In genomic region chr11:130874396-130874795, GRCh38 we compare ENCODE assay signal across 19 cellular contexts. TPM values are rescaled to one million over a fixed set of nuclear protein-coding genes. Genes with fewer than 3 reads are reported as not detected.
DNase-seq lines count a peak whose midpoint lies in the region; ATAC-seq and TF ChIP-seq lines count a peak whose summit lies in the region.
"Had no signal": no experiment of that assay in that cellular context is flagged by ENCODE, and none has a peak within 500 bp of the region (broad histone marks: within the 10 kb centered on the region; RNA-seq: fewer than 3 reads in every experiment).

No MANE protein-coding gene starts in this region.

- H3K4me2 ChIP-seq in GM23248 (ENCODE audit: unreplicated experiment) (no peak overlapping the region), skeletal muscle satellite cell (ENCODE audit: low read length) (no peak overlapping the region), Karpas-422 (ENCODE audit: low read depth, low read length, poor library complexity, severe bottlenecking) (no peak overlapping the region)
- H3K4me2 ChIP-seq: BLaER1 had no signal

- H3K27ac Mint-ChIP-seq in activated T-helper 17 cell treated with anti-CD3 and anti-CD28 coated beads, Interleukin-2, amount 50 U/mL, for 72 hours: peak overlapping the region; percentile 29
- H3K27ac Mint-ChIP-seq in Caco-2 (ENCODE audit: unreplicated experiment): no peak overlapping the region
- H3K27ac Mint-ChIP-seq: activated CD4-positive, alpha-beta T cell treated with anti-CD3 and anti-CD28 coated beads, Interleukin-2, amount 10 ng/mL, durations not matched to agents 24 days and 14 days; activated naive CD8-positive, alpha-beta T cell; stimulated activated naive B cell treated with anti-CD40 and anti-IgM and Interleukin-4, amounts not matched to agents 10 μg/mL and 1 μg/mL and 100 μg/mL, for 72 hours had no signal

- 31 to 40% methylated on average over 1 of the region's 1 CpG for WGBS in GM23248 (ENCODE audit: low coverage in 1 of 2, low lambda C conversion rate in 2 of 2, missing lambda C conversion rate in 2 of 2), 2 experiments

- no TSS peak for BruUV-seq in Caco-2 (replicated peaks; lab: Mats Ljungman, UMichigan)

- H3K27me3 ChIP-seq in GM23248 (replicated peaks; ENCODE audit: insufficient read depth): no peaks in the 10 kb centered on the region
- H3K27me3 ChIP-seq in skeletal muscle satellite cell (ENCODE audit: control insufficient read depth, insufficient read depth, low read length): no peaks in the 10 kb centered on the region
- no peaks in the 10 kb centered on the region for H3K27me3 ChIP-seq in Karpas-422 (ENCODE audit: low read length)
- H3K27me3 ChIP-seq in HAP-1 (ENCODE audit: low read depth): no peaks in the 10 kb centered on the region
- no peaks in the 10 kb centered on the region for H3K27me3 ChIP-seq in Caco-2 (replicated peaks; ENCODE audit: control insufficient read depth, insufficient read depth, low read length)
- H3K27me3 ChIP-seq: BLaER1, pancreas had no signal

- H3K4me1 ChIP-seq in GM23248 (ENCODE audit: insufficient read depth) (peaks cover 40% of the 10 kb centered on the region), skeletal muscle satellite cell (ENCODE audit: control insufficient read depth, insufficient read depth, low read length) (peaks cover 39% of the 10 kb centered on the region), Karpas-422 (ENCODE audit: low read length) (no peaks in the 10 kb centered on the region), HAP-1 (no peaks in the 10 kb centered on the region), Caco-2 (no peaks in the 10 kb centered on the region)
- H3K4me1 ChIP-seq: BLaER1, pancreas had no signal

- peak; percentile 48 for ATAC-seq in activated T-helper 17 cell treated with anti-CD3 and anti-CD28 coated beads, Interleukin-2, amount 50 U/mL, for 72 hours (replicated peaks)
- ATAC-seq: pancreas; stimulated activated naive B cell treated with anti-CD40 and anti-IgM and Interleukin-4, amounts not matched to agents 10 μg/mL and 1 μg/mL and 100 μg/mL, for 72 hours had no signal

- no peaks in the 10 kb centered on the region for H3K4me1 Mint-ChIP-seq in activated T-helper 17 cell treated with anti-CD3 and anti-CD28 coated beads, Interleukin-2, amount 50 U/mL, for 72 hours
- no peaks in the 10 kb centered on the region for H3K4me1 Mint-ChIP-seq in Caco-2 (ENCODE audit: low read depth, unreplicated experiment)
- H3K4me1 Mint-ChIP-seq: activated CD4-positive, alpha-beta T cell treated with anti-CD3 and anti-CD28 coated beads, Interleukin-2, amount 10 ng/mL, durations not matched to agents 24 days and 14 days; stimulated activated naive B cell treated with anti-CD40 and anti-IgM and Interleukin-4, amounts not matched to agents 10 μg/mL and 1 μg/mL and 100 μg/mL, for 72 hours had no signal

- no peak overlapping the region for H3K4me3 Mint-ChIP-seq in activated T-helper 17 cell treated with anti-CD3 and anti-CD28 coated beads, Interleukin-2, amount 50 U/mL, for 72 hours
- no peak overlapping the region for H3K4me3 Mint-ChIP-seq in Caco-2 (ENCODE audit: unreplicated experiment)
- H3K4me3 Mint-ChIP-seq: activated CD4-positive, alpha-beta T cell treated with anti-CD3 and anti-CD28 coated beads, Interleukin-2, amount 10 ng/mL, durations not matched to agents 24 days and 14 days; activated naive CD8-positive, alpha-beta T cell; stimulated activated naive B cell treated with anti-CD40 and anti-IgM and Interleukin-4, amounts not matched to agents 10 μg/mL and 1 μg/mL and 100 μg/mL, for 72 hours had no signal

- no peaks in the 10 kb centered on the region for H3K27me3 Mint-ChIP-seq in activated T-helper 17 cell treated with anti-CD3 and anti-CD28 coated beads, Interleukin-2, amount 50 U/mL, for 72 hours
- no peaks in the 10 kb centered on the region for H3K27me3 Mint-ChIP-seq in Caco-2 (ENCODE audit: insufficient read depth, unreplicated experiment)
- H3K27me3 Mint-ChIP-seq: activated CD4-positive, alpha-beta T cell treated with anti-CD3 and anti-CD28 coated beads, Interleukin-2, amount 10 ng/mL, durations not matched to agents 24 days and 14 days; activated naive CD8-positive, alpha-beta T cell; stimulated activated naive B cell treated with anti-CD40 and anti-IgM and Interleukin-4, amounts not matched to agents 10 μg/mL and 1 μg/mL and 100 μg/mL, for 72 hours had no signal

- intact Hi-C loops in Caco-2 (cut with micrococcal nuclease; ENCODE audit: unreplicated experiment): no loop called here

- no peaks in the 10 kb centered on the region for H3K9me3 Mint-ChIP-seq in activated T-helper 17 cell treated with anti-CD3 and anti-CD28 coated beads, Interleukin-2, amount 50 U/mL, for 72 hours
- no peaks in the 10 kb centered on the region for H3K9me3 Mint-ChIP-seq in Caco-2 (ENCODE audit: unreplicated experiment)
- H3K9me3 Mint-ChIP-seq: activated CD4-positive, alpha-beta T cell treated with anti-CD3 and anti-CD28 coated beads, Interleukin-2, amount 10 ng/mL, durations not matched to agents 24 days and 14 days; stimulated activated naive B cell treated with anti-CD40 and anti-IgM and Interleukin-4, amounts not matched to agents 10 μg/mL and 1 μg/mL and 100 μg/mL, for 72 hours had no signal

- H2AFZ ChIP-seq in GM23248 (no peak overlapping the region), Karpas-422 (ENCODE audit: low read length) (no peak overlapping the region)

- no peaks in the 10 kb centered on the region for H3K9me3 ChIP-seq in GM23248 (ENCODE audit: low read depth)
- H3K9me3 ChIP-seq in skeletal muscle satellite cell (replicated peaks; ENCODE audit: low read length): no peaks in the 10 kb centered on the region
- no peaks in the 10 kb centered on the region for H3K9me3 ChIP-seq in Karpas-422 (ENCODE audit: low read length)
- no peaks in the 10 kb centered on the region for H3K9me3 ChIP-seq in HAP-1
- H3K9me3 ChIP-seq in Caco-2: no peaks in the 10 kb centered on the region
- H3K9me3 ChIP-seq: BLaER1, pancreas had no signal

- H3K4me3 ChIP-seq in GM23248 (no peak overlapping the region), fibroblast of pulmonary artery (replicated peaks; ENCODE audit: low read depth, low read length) (no peak overlapping the region), skeletal muscle satellite cell (ENCODE audit: low read length) (no peak overlapping the region), Karpas-422 (ENCODE audit: low read length) (no peak overlapping the region), HAP-1 (no peak overlapping the region), Caco-2 (ENCODE audit: low read depth, low read length) (no peak overlapping the region)
- H3K4me3 ChIP-seq: BLaER1, pancreas, skin epidermis had no signal

- H3K9ac ChIP-seq in GM23248 (peak overlapping the region; percentile 59), skeletal muscle satellite cell (ENCODE audit: low read depth, low read length) (peak overlapping the region; percentile 29), Karpas-422 (ENCODE audit: low read length) (no peak overlapping the region)
- H3K9ac ChIP-seq: BLaER1 had no signal

- CTCF ChIA-PET in Caco-2 (lab: Charles Lee): no interaction called here

- TF ChIP-seq CTCF in fibroblast of pulmonary artery (IDR thresholded peaks at IDR 0.05; ENCODE audit: low read length, missing control alignments) (no peak), Caco-2 (IDR thresholded peaks at IDR 0.05; ENCODE audit: insufficient read depth in 1 of 2, low read depth in 1 of 2, low read length in 1 of 2, severe bottlenecking in 1 of 2, unreplicated experiment in 1 of 2) (no peak)

- peaks cover 95% of the 10 kb centered on the region for H3K36me3 Mint-ChIP-seq in activated T-helper 17 cell treated with anti-CD3 and anti-CD28 coated beads, Interleukin-2, amount 50 U/mL, for 72 hours (ENCODE audit: low read depth)
- peaks cover 33% of the 10 kb centered on the region for H3K36me3 Mint-ChIP-seq in Caco-2 (ENCODE audit: insufficient read depth, unreplicated experiment)

- no peaks in the 10 kb centered on the region for H3K79me2 ChIP-seq in GM23248 (ENCODE audit: insufficient read depth)
- no peaks in the 10 kb centered on the region for H3K79me2 ChIP-seq in Karpas-422 (ENCODE audit: low read length)

- H3K27ac ChIP-seq in GM23248: peak overlapping the region; percentile 89
- no peak overlapping the region for H3K27ac ChIP-seq in Karpas-422 (ENCODE audit: low read length)
- H3K27ac ChIP-seq: BLaER1, pancreas had no signal

- DNase-seq in GM23248 (peak; percentile 73), fibroblast of pulmonary artery (ENCODE audit: low read depth) (peak; percentile 27), DMS79 treated with DMSO at 0.1 percent for 48 hours (lab: John Stamatoyannopoulos, UW) (no peak), Karpas-422 (no peak), HAP-1 (ENCODE audit: low spot score in 2 of 2) (no peak), Caco-2 (no peak)
- DNase-seq: activated CD4-positive, alpha-beta T cell treated with anti-CD3 and anti-CD28 coated beads, Interleukin-2, amount 10 ng/mL, durations not matched to agents 24 days and 14 days; DMS 273 treated with DMSO at 0.1 percent for 48 hours; glutamatergic neuron; NCI-H1105; pancreas; SHP77 treated with DMSO at 0.1 percent for 48 hours; stimulated activated naive B cell treated with anti-CD40 and anti-IgM and Interleukin-4, amounts not matched to agents 10 μg/mL and 1 μg/mL and 100 μg/mL, for 72 hours; T-helper 9 cell had no signal

- H3F3A ChIP-seq in GM23248 (ENCODE audit: insufficient read depth): peaks cover 53% of the 10 kb centered on the region

- in situ Hi-C loops in GM23248 (cut with MboI) (no loop called here), HAP-1 (cut with MboI; ENCODE audit: low sequenced_read_pairs) (no loop called here)

- H4K20me1 ChIP-seq in GM23248 (ENCODE audit: insufficient read depth) (no peaks in the 10 kb centered on the region), Karpas-422 (ENCODE audit: insufficient read depth, low read depth, low read length) (no peaks in the 10 kb centered on the region)
- H4K20me1 ChIP-seq: BLaER1 had no signal

- peaks cover 26% of the 10 kb centered on the region for H3K36me3 ChIP-seq in GM23248 (ENCODE audit: low read depth)
- peaks cover 67% of the 10 kb centered on the region for H3K36me3 ChIP-seq in skeletal muscle satellite cell (ENCODE audit: insufficient read depth, low read length)
- H3K36me3 ChIP-seq in Karpas-422 (ENCODE audit: insufficient read depth, low read length): no peaks in the 10 kb centered on the region
- no peaks in the 10 kb centered on the region for H3K36me3 ChIP-seq in HAP-1 (replicated peaks)
- peaks cover 10% of the 10 kb centered on the region for H3K36me3 ChIP-seq in Caco-2 (ENCODE audit: control insufficient read depth, insufficient read depth, low read length)

- no peaks in the 10 kb centered on the region for H3K9me2 ChIP-seq in GM23248 (ENCODE audit: insufficient read depth)
- no peaks in the 10 kb centered on the region for H3K9me2 ChIP-seq in Karpas-422 (replicated peaks; ENCODE audit: insufficient read depth, low read length)

- POLR2A ChIA-PET in Caco-2 (lab: Charles Lee): no interaction called here

RNA-seq across cellular contexts. Expression of gene SNX19, which starts 41.9 kb away (rescaled TPM):
- 81.9 and 96.4 TPM in 2 replicates for total RNA-seq in GM23248 (2014; rRNA removed; shearing (Covaris generic))
- 35.1 and 40.3 TPM in 2 replicates for polyA plus RNA-seq in GM23248 (2016; fragmentation: Nextera tagmentation; extraction: Ambion mirVana)
- total RNA-seq in activated T-helper 17 cell treated with anti-CD3 and anti-CD28 coated beads, Interleukin-2, amount 50 U/mL, for 72 hours: 10 to 100 TPM; 16.4 to 33.8 TPM
- total RNA-seq in skeletal muscle satellite cell (2012; rRNA removed): 73.8 and 74.0 TPM in 2 replicates
- 23.2 and 30.7 TPM in 2 replicates for total RNA-seq in Karpas-422 (2014; rRNA removed; shearing (Covaris generic); ENCODE audit: low replicate concordance)
- total RNA-seq in Caco-2 (2022): 79.8 and 82.4 TPM in 2 replicates

Comparison
In these comparisons a context has a peak if more than half of its experiments do, and no peak if none do; other contexts are left out.
1. DNase-seq: peak in GM23248 (single experiment) and fibroblast of pulmonary artery (single experiment); none in DMS79 treated with DMSO at 0.1 percent for 48 hours (single experiment), Karpas-422 (single experiment), HAP-1 (0 of 2) and Caco-2 (0 of 2).